ENCODE assay signal across 8 cellular contexts in genomic region chr11:73760066-73760679, GRCh38. TPM values are rescaled to one million over a fixed set of nuclear protein-coding genes. Genes with fewer than 3 reads are reported as not detected.
DNase-seq lines count a peak whose midpoint lies in the region; ATAC-seq, FAIRE-seq and TF ChIP-seq lines count a peak whose summit lies in the region.

No MANE protein-coding gene starts in this region.

- H3K4ac ChIP-seq in mesenchymal stem cell (ENCODE audit: low read depth in 1 of 2, low read length in 2 of 2): peak overlapping the region; percentile 88 to 100

- peak overlapping the region; percentile 92 for H4K8ac ChIP-seq in mesenchymal stem cell (ENCODE audit: low read length)

- TF ChIP-seq EP300 in A549 (IDR thresholded peaks at IDR 0.05) (no peak), suprapubic skin (IDR thresholded peaks at IDR 0.05) (no peak)

- peak overlapping the region; percentile 96 for H3K4me3 Mint-ChIP-seq in T-helper 17 cell

- peak overlapping the region; percentile 95 for H3K4me2 ChIP-seq in A549
- peak overlapping the region; percentile 61 for H3K4me2 ChIP-seq in mesenchymal stem cell (ENCODE audit: low read length, poor library complexity, severe bottlenecking)

- peak overlapping the region; percentile 93 to 100 for H3K14ac ChIP-seq in mesenchymal stem cell (ENCODE audit: low read length in 2 of 2)

- 2% methylated on average over 45 of the region's 46 CpGs for WGBS in A549 (ENCODE audit: missing lambda C conversion rate)
- 0 to 1% methylated on average over 46 of the region's 46 CpGs for WGBS in ectodermal cell, 2 experiments
- 1% methylated on average over 46 of the region's 46 CpGs for WGBS in mesenchymal stem cell
- WGBS in suprapubic skin: under 1% methylated on average over 32 of the region's 46 CpGs

- H3K9me3 ChIP-seq in A549 (no peaks in the 10 kb centered on the region), T-helper 17 cell (ENCODE audit: control insufficient read depth, low read length, poor library complexity, severe bottlenecking) (no peaks in the 10 kb centered on the region), ectodermal cell (ENCODE audit: control insufficient read depth, low read length) (no peaks in the 10 kb centered on the region), mesenchymal stem cell (ENCODE audit: control insufficient read depth, low read length) (no peaks in the 10 kb centered on the region), suprapubic skin (no peaks in the 10 kb centered on the region)

- H3K9ac ChIP-seq in mesenchymal stem cell (ENCODE audit: low read length): peak overlapping the region; percentile 97

- peak overlapping the region; percentile 78 for H2AK5ac ChIP-seq in mesenchymal stem cell (ENCODE audit: low read length, severe bottlenecking)

- H3K4me1 Mint-ChIP-seq in T-helper 17 cell: peaks cover 27% of the 10 kb centered on the region

- peaks cover 23% of the 10 kb centered on the region; the same call in 2 of the 3 replicates for H3K4me1 ChIP-seq in A549
- peaks cover 11% of the 10 kb centered on the region for H3K4me1 ChIP-seq in ectodermal cell (ENCODE audit: control insufficient read depth, insufficient read depth, low read length)
- H3K4me1 ChIP-seq in mesenchymal stem cell (ENCODE audit: control insufficient read depth, insufficient read depth, low read depth, low read length): peaks cover 4% of the 10 kb centered on the region
- peaks cover 37% of the 10 kb centered on the region for H3K4me1 ChIP-seq in suprapubic skin

- TF ChIP-seq RAD21 in A549 (conservative IDR thresholded peaks at IDR 0.05 in 1 of 2, IDR thresholded peaks at IDR 0.05 in 1 of 2): no peak

- H2BK120ac ChIP-seq in mesenchymal stem cell (ENCODE audit: low read depth, low read length): peak overlapping the region; percentile 89

- no peaks in the 10 kb centered on the region for H3K36me3 ChIP-seq in ectodermal cell (ENCODE audit: control insufficient read depth, insufficient read depth, low read length)
- peaks cover 0 to 3% of the 10 kb centered on the region in 2 experiments for H3K36me3 ChIP-seq in mesenchymal stem cell (ENCODE audit: control insufficient read depth in 1 of 2, insufficient read depth in 2 of 2, low read depth in 1 of 2, low read length in 2 of 2)
- H3K36me3 ChIP-seq in suprapubic skin: no peaks in the 10 kb centered on the region

- H3K23ac ChIP-seq in mesenchymal stem cell (ENCODE audit: low read length in 2 of 2): peak overlapping the region; percentile 81 to 98

- DNase-seq in A549 (ENCODE audit: low read depth in 1 of 2, low spot score in 1 of 2): peak; percentile 48 to 59
- DNase-seq in GM12891 (ENCODE audit: insufficient read length, low spot score): peak; percentile 18
- DNase-seq in T-helper 17 cell: no peak
- peak; percentile 73 for DNase-seq in mesenchymal stem cell
- peak; percentile 86 to 87 for DNase-seq in suprapubic skin (ENCODE audit: low spot score in 2 of 2)

- peak overlapping the region; percentile 89 for H4K91ac ChIP-seq in mesenchymal stem cell (ENCODE audit: low read length)

- H2AFZ ChIP-seq in mesenchymal stem cell (ENCODE audit: low read depth, low read length): peak overlapping the region; percentile 55

- FAIRE-seq in A549 (lab: Jason Lieb, UNC): no peak
- peak; percentile 9 for FAIRE-seq in GM12891 (lab: Jason Lieb, UNC)

- H2BK5ac ChIP-seq in mesenchymal stem cell (ENCODE audit: low read depth, low read length, poor library complexity, severe bottlenecking): peak overlapping the region; percentile 4

- TF ChIP-seq POLR2A in A549 (IDR thresholded peaks at IDR 0.05; ENCODE audit: low read length): no peak
- TF ChIP-seq POLR2A in GM12891 (IDR thresholded peaks at IDR 0.05; ENCODE audit: low read depth, low read length): no peak
- no peak for TF ChIP-seq POLR2A in suprapubic skin (IDR thresholded peaks at IDR 0.05)

- peaks cover 2% of the 10 kb centered on the region for H3K36me3 Mint-ChIP-seq in T-helper 17 cell (ENCODE audit: low read depth)

- ATAC-seq in A549 (peak; percentile 57 to 72), HG03196 (IDR thresholded peaks at IDR 0.05; ENCODE audit: unreplicated experiment) (peak; percentile 12), T-helper 17 cell (no peak), GM19351 (IDR thresholded peaks at IDR 0.05; ENCODE audit: unreplicated experiment) (no peak)

- no peaks in the 10 kb centered on the region for H3K79me1 ChIP-seq in mesenchymal stem cell (replicated peaks; ENCODE audit: low read length, poor library complexity, severe bottlenecking)

- peak overlapping the region; percentile 68 for H2BK15ac ChIP-seq in mesenchymal stem cell (ENCODE audit: low read depth, poor library complexity, severe bottlenecking)

- POLR2A ChIA-PET in A549 (lab: Yijun Ruan, JAX): interaction anchor here (0.9 to 3.3 kb wide), 9 partner anchors 9 to 222 kb away, joined by 4 to 89 read pairs (median 5); partner anchors contain the start of genes MRPL48 and UCP2

- peaks cover 3% of the 10 kb centered on the region for H3K27me3 Mint-ChIP-seq in T-helper 17 cell

- CTCF ChIA-PET in A549 (lab: Yijun Ruan, JAX): interaction anchor here (0.8 to 2.2 kb wide), 10 partner anchors 10 to 171 kb away, joined by 3 to 16 read pairs (median 4); partner anchors contain the start of gene MRPL48

- H3K4me3 ChIP-seq in A549 (peak overlapping the region; percentile 94), ectodermal cell (ENCODE audit: insufficient read depth, low read depth, low read length) (peak overlapping the region; percentile 88), mesenchymal stem cell (ENCODE audit: insufficient read depth in 1 of 2, low read depth in 1 of 2, low read length in 2 of 2) (peak overlapping the region; percentile 92 to 99), suprapubic skin (peak overlapping the region; percentile 91)

- H3K18ac ChIP-seq in mesenchymal stem cell (ENCODE audit: low read depth in 1 of 2, low read length in 2 of 2): peak overlapping the region; percentile 98 to 99

- peak overlapping the region in 1 of 2 experiments; percentile 68 for H2BK12ac ChIP-seq in mesenchymal stem cell (ENCODE audit: low read length in 2 of 2)

- no peaks in the 10 kb centered on the region for H3K27me3 ChIP-seq in ectodermal cell (ENCODE audit: control insufficient read depth, insufficient read depth, low read length, poor library complexity, severe bottlenecking)
- H3K27me3 ChIP-seq in mesenchymal stem cell (ENCODE audit: control insufficient read depth in 1 of 2, insufficient read depth in 1 of 2, low read length in 2 of 2): no peaks in the 10 kb centered on the region
- H3K27me3 ChIP-seq in suprapubic skin: no peaks in the 10 kb centered on the region

- peak overlapping the region; percentile 91 to 98 for H3K27ac ChIP-seq in A549
- peak overlapping the region; percentile 62 for H3K27ac ChIP-seq in ectodermal cell (ENCODE audit: insufficient read depth, low read depth, low read length, poor library complexity, severe bottlenecking)
- H3K27ac ChIP-seq in mesenchymal stem cell (ENCODE audit: low read length, poor library complexity, severe bottlenecking): peak overlapping the region; percentile 96
- H3K27ac ChIP-seq in suprapubic skin: peak overlapping the region; percentile 95

- TF ChIP-seq CTCF in A549 (IDR thresholded peaks at IDR 0.05) (no peak), suprapubic skin (IDR thresholded peaks at IDR 0.05) (no peak)

- H3K27ac Mint-ChIP-seq in T-helper 17 cell: peak overlapping the region; percentile 90

TF ChIP-seq in A549, 52 proteins besides CTCF, POLR2A, EP300 and RAD21 (continues in another document):
- TF ChIP-seq RFX5 (IDR thresholded peaks at IDR 0.05): no peak
- TF ChIP-seq CBX8 (IDR thresholded peaks at IDR 0.05): no peak
- TF ChIP-seq HDAC2 (IDR thresholded peaks at IDR 0.05): no peak
- TF ChIP-seq CHD2 (IDR thresholded peaks at IDR 0.05; ENCODE audit: low read length, partially characterized antibody): no peak
- no peak for TF ChIP-seq NPAS2 (CRISPR knock-in tag; IDR thresholded peaks at IDR 0.05; ENCODE audit: borderline replicate concordance)

TF ChIP-seq in GM12891, 5 proteins besides CTCF, POLR2A, EP300 and RAD21:
- no peak for TF ChIP-seq POU2F2 (IDR thresholded peaks at IDR 0.05; ENCODE audit: low read depth, low read length)
- no peak for TF ChIP-seq TAF1 (IDR thresholded peaks at IDR 0.05; ENCODE audit: low read depth, low read length)
- no peak for TF ChIP-seq POLR2AphosphoS5 (IDR thresholded peaks at IDR 0.05; ENCODE audit: low read depth, low read length)
- no peak for TF ChIP-seq SPI1 (IDR thresholded peaks at IDR 0.05; ENCODE audit: low read depth, low read length)
- TF ChIP-seq PAX5 (IDR thresholded peaks at IDR 0.05; ENCODE audit: insufficient read depth, low read length, severe bottlenecking): no peak
TF ChIP-seq in GM12891: peak in this region for 0.

RNA-seq across cellular contexts. Expression of gene RAB6A, which starts 0.7 kb away (rescaled TPM):
- polyA plus RNA-seq in A549 (2011; rRNA removed): 95.3 and 141 TPM in 2 replicates
- 25.5 and 42.7 TPM in 2 replicates for polyA plus RNA-seq in A549 (2012; cell fraction: cytosol; rRNA removed)
- polyA plus RNA-seq in A549 (2012; cell fraction: nucleus; rRNA removed): 34.3 and 42.9 TPM in 2 replicates
- polyA plus RNA-seq in A549 (2017; fragmentation: RNase III; extraction: RNeasy Plus Mini Kit Qiagen cat#74134 plus additional on column Dnase treatment): 75.0 to 86.1 TPM (median 75.7 TPM) in 3 replicates
- polyA minus RNA-seq in A549 (2011; rRNA and poly(A)+ RNA removed): 62.6 and 69.4 TPM in 2 replicates
- 21.8 TPM for polyA plus RNA-seq in GM12891 (2012; ENCODE audit: low read depth, missing spikeins)
- 10 to 100 TPM; 63.8 to 70.3 TPM for total RNA-seq in T-helper 17 cell
- polyA plus RNA-seq in ectodermal cell (2013, experiment 1 of 4): 40.5 TPM
- polyA plus RNA-seq in ectodermal cell (2013, experiment 2 of 4): 38.2 TPM
- polyA plus RNA-seq in ectodermal cell (2013, experiment 3 of 4): 37.8 TPM
- polyA plus RNA-seq in ectodermal cell (2013, experiment 4 of 4): 39.2 TPM
- 121 TPM for polyA plus RNA-seq in mesenchymal stem cell (2013, experiment 1 of 2)
- 123 TPM for polyA plus RNA-seq in mesenchymal stem cell (2013, experiment 2 of 2)
- 100 to 1,000 TPM in 3 of 4 donors, 10 to 100 TPM in 1; 89.7 to 182 (median 113) TPM for total RNA-seq in suprapubic skin

RNA-seq across cellular contexts. Expression of gene MRPL48, which starts 27.5 kb away (rescaled TPM):
- 103 and 104 TPM in 2 replicates for polyA plus RNA-seq in A549 (2011; rRNA removed)
- 37.4 and 43.6 TPM in 2 replicates for polyA plus RNA-seq in A549 (2012; cell fraction: cytosol; rRNA removed)
- 12.2 and 12.7 TPM in 2 replicates for polyA plus RNA-seq in A549 (2012; cell fraction: nucleus; rRNA removed)
- polyA plus RNA-seq in A549 (2017; fragmentation: RNase III; extraction: RNeasy Plus Mini Kit Qiagen cat#74134 plus additional on column Dnase treatment): 55.5 to 60.0 TPM (median 57.2 TPM) in 3 replicates
- 13.4 and 17.9 TPM in 2 replicates for polyA minus RNA-seq in A549 (2011; rRNA and poly(A)+ RNA removed)
- 59.0 TPM for polyA plus RNA-seq in GM12891 (2012; ENCODE audit: low read depth, missing spikeins)
- 10 to 100 TPM; 14.8 to 23.7 TPM for total RNA-seq in T-helper 17 cell
- polyA plus RNA-seq in ectodermal cell (2013, experiment 1 of 4): 23.2 TPM
- polyA plus RNA-seq in ectodermal cell (2013, experiment 2 of 4): 24.4 TPM
- polyA plus RNA-seq in ectodermal cell (2013, experiment 3 of 4): 28.8 TPM
- polyA plus RNA-seq in ectodermal cell (2013, experiment 4 of 4): 30.9 TPM
- polyA plus RNA-seq in mesenchymal stem cell (2013, experiment 1 of 2): 42.8 TPM
- polyA plus RNA-seq in mesenchymal stem cell (2013, experiment 2 of 2): 43.4 TPM
- 10 to 100 TPM; 10.5 to 24.4 (median 15.4) TPM for total RNA-seq in suprapubic skin

Comparison
In these comparisons a context has a peak if more than half of its experiments do, and no peak if none do; other contexts are left out.
1. ATAC-seq: peak in A549 (2 of 2) and HG03196 (single experiment); none in T-helper 17 cell (single experiment) and GM19351 (single experiment).
2. DNase-seq: peak in A549 (2 of 2), GM12891 (single experiment), mesenchymal stem cell (single experiment) and suprapubic skin (2 of 2); none in T-helper 17 cell (0 of 3).
3. Peak in every context shown above with its lines, with median percentiles within 50 percentile points of each other: H3K27ac ChIP-seq and H3K4me3 ChIP-seq.